Comparison of ENCODE assay signal across 15 cellular contexts in the genomic region with DNA sequence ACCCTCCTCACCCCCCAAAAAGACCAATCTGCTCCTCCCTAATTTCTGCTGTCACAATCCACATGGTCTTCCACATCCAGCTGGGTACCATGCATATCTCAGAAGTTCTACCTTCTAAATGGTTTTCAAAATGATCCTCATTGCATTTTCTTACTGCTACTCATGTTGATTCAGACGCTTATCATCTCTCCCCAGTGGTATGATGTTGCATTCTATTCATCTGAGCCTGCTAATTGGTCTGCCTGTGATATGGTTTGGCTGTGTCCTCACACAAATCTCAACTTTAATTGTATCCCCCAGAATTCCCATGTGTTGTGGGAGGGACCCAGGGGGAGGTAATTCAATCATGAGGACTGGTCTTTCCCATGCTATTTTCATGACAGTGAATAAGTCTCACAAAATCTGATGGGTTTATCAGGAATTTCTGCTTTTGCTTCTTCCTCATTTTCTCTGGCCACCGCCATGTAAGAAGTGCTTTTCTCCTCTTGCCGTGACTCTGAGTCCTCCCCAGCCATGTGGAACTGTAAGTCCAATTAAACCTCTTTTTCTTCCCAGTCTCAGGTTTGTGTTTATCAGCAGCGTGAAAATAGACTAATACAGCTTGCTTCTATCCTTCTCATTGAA. TPM values are rescaled to one million over a fixed set of nuclear protein-coding genes. Genes with fewer than 3 reads are reported as not detected.
DNase-seq lines count a peak whose midpoint lies in the region; TF ChIP-seq lines count a peak whose summit lies in the region.
"Had no signal": no experiment of that assay in that cellular context is flagged by ENCODE, and none has a peak within 500 bp of the region (broad histone marks: within the 10 kb centered on the region; RNA-seq: fewer than 3 reads in every experiment).

No MANE protein-coding gene starts in this region.

- peaks cover 0 to 3% (median 0%) of the 10 kb centered on the region in 8 donors for H3K9me3 Mint-ChIP-seq in CD4-positive, alpha-beta memory T cell
- H3K9me3 Mint-ChIP-seq: CD8-positive, alpha-beta memory T cell had no signal

- CTCF ChIA-PET in CD4-positive, alpha-beta memory T cell (lab: Charles Lee; ENCODE audit: partially characterized antibody) = no interaction called here

- in situ Hi-C loops in brain microvascular endothelial cell (cut with HindIII; ENCODE audit: low pct_ligation_motif_present, low sequenced_read_pairs) = no loop called here

- no peaks in the 10 kb centered on the region for H3K36me3 Mint-ChIP-seq in CD4-positive, alpha-beta memory T cell
- H3K36me3 Mint-ChIP-seq: CD14-positive monocyte had no signal

- peaks cover 0 to 23% (median 3%) of the 10 kb centered on the region in 4 donors for H3K4me1 ChIP-seq in esophagus muscularis mucosa
- peaks cover 4% of the 10 kb centered on the region for H3K4me1 ChIP-seq in CD4-positive, alpha-beta memory T cell (ENCODE audit: insufficient read depth, low read length)
- peaks cover 14% of the 10 kb centered on the region for H3K4me1 ChIP-seq in vagina

- peaks cover 7 to 9% of the 10 kb centered on the region in 2 donors for H3K27me3 Mint-ChIP-seq in CD4-positive, alpha-beta memory T cell

- no peak overlapping the region for H3K27ac Mint-ChIP-seq in CD4-positive, alpha-beta memory T cell
- H3K27ac Mint-ChIP-seq: CD14-positive monocyte; CD8-positive, alpha-beta memory T cell; H9 had no signal

- no peak for TF ChIP-seq POLR2A in esophagus muscularis mucosa (IDR thresholded peaks at IDR 0.05; ENCODE audit: low read depth)
- TF ChIP-seq POLR2A in vagina (IDR thresholded peaks at IDR 0.05) = no peak

- H3K27me3 ChIP-seq in brain microvascular endothelial cell (replicated peaks) = no peaks in the 10 kb centered on the region
- no peaks in the 10 kb centered on the region for H3K27me3 ChIP-seq in esophagus muscularis mucosa
- H3K27me3 ChIP-seq in CD4-positive, alpha-beta memory T cell (ENCODE audit: insufficient read depth, low read length) = no peaks in the 10 kb centered on the region
- no peaks in the 10 kb centered on the region for H3K27me3 ChIP-seq in vagina

- H3K36me3 ChIP-seq in brain microvascular endothelial cell (replicated peaks) = no peaks in the 10 kb centered on the region
- no peaks in the 10 kb centered on the region for H3K36me3 ChIP-seq in esophagus muscularis mucosa
- H3K36me3 ChIP-seq in CD4-positive, alpha-beta memory T cell (ENCODE audit: insufficient read depth, low read length) = no peaks in the 10 kb centered on the region
- no peaks in the 10 kb centered on the region for H3K36me3 ChIP-seq in vagina

- H3K27ac ChIP-seq in brain microvascular endothelial cell (no peak overlapping the region), esophagus muscularis mucosa (replicated peaks in 1 of 4) (no peak overlapping the region), vagina (no peak overlapping the region)
- H3K27ac ChIP-seq in CD4-positive, alpha-beta memory T cell (ENCODE audit: low read depth, low read length) = no peak overlapping the region

- POLR2A ChIA-PET in CD4-positive, alpha-beta memory T cell (lab: Charles Lee; ENCODE audit: partially characterized antibody) = no interaction called here

- intact Hi-C loops in esophagus muscularis mucosa (cut with DNase I) = no loop called here
- intact Hi-C loops in CD4-positive, alpha-beta memory T cell (cut with micrococcal nuclease) = no loop called here
- intact Hi-C loops in vagina (cut with DNase I) = no loop called here

- H3K4me3 ChIP-seq in brain microvascular endothelial cell (ENCODE audit: low read depth, low read length) = no peak overlapping the region
- H3K4me3 ChIP-seq in esophagus muscularis mucosa = no peak overlapping the region
- no peak overlapping the region for H3K4me3 ChIP-seq in CD4-positive, alpha-beta memory T cell (ENCODE audit: low read length in 2 of 2)
- no peak overlapping the region for H3K4me3 ChIP-seq in vagina

- peaks cover 5 to 10% (median 7%) of the 10 kb centered on the region in 4 donors for H3K4me1 Mint-ChIP-seq in CD4-positive, alpha-beta memory T cell
- H3K4me1 Mint-ChIP-seq: H9 had no signal

- DNase-seq in OCI-M1 (lab: John Stamatoyannopoulos, UW) (peak; percentile 30), brain microvascular endothelial cell (peak; percentile 35), esophagus muscularis mucosa (ENCODE audit: extremely low spot score) (peak; percentile 50), COR-L47 (lab: John Stamatoyannopoulos, UW) (no peak), NCI-H2196 (lab: John Stamatoyannopoulos, UW; ENCODE audit: unreplicated experiment) (no peak), vagina (ENCODE audit: extremely low spot score in 2 of 2) (no peak)
- no peak for DNase-seq in CD4-positive, alpha-beta memory T cell
- DNase-seq: CD8-positive, alpha-beta memory T cell; DMS53; GOT3; H9; IMR-90 had no signal

- no peak for TF ChIP-seq EP300 in esophagus muscularis mucosa (IDR thresholded peaks at IDR 0.05)

- H3K9me3 ChIP-seq in esophagus muscularis mucosa (no peaks in the 10 kb centered on the region), vagina (no peaks in the 10 kb centered on the region)
- H3K9me3 ChIP-seq in CD4-positive, alpha-beta memory T cell (ENCODE audit: control insufficient read depth in 1 of 2, low read length in 2 of 2) = no peaks in the 10 kb centered on the region

- TF ChIP-seq CTCF in brain microvascular endothelial cell (IDR thresholded peaks at IDR 0.05; ENCODE audit: low read depth, low read length, missing control alignments) (no peak), esophagus muscularis mucosa (IDR thresholded peaks at IDR 0.05) (no peak), vagina (IDR thresholded peaks at IDR 0.05) (no peak)

- WGBS in esophagus muscularis mucosa = 81% methylated on average over 4 of the region's 4 CpGs

- no peak overlapping the region for H3K4me3 Mint-ChIP-seq in CD4-positive, alpha-beta memory T cell
- H3K4me3 Mint-ChIP-seq: CD14-positive monocyte; CD8-positive, alpha-beta memory T cell; H9 had no signal

RNA-seq across cellular contexts. Expression of a gene that starts 41.4 kb away (rescaled TPM):
- total RNA-seq in esophagus muscularis mucosa = 1 to 10 TPM; 5.3 to 7.2 (median 6.3) TPM
- total RNA-seq in CD4-positive, alpha-beta memory T cell = 10 to 100 TPM; 17.6 to 18.4 TPM
- polyA plus RNA-seq in CD4-positive, alpha-beta memory T cell = 1 to 10 TPM; 3.4 to 7.3 TPM
- 3.4 TPM for total RNA-seq in vagina
- total RNA-seq: IMR-90 had no signal
- polyA plus RNA-seq: AG04450, BJ, CD14-positive monocyte, IMR-90 had no signal

Comparison
In these comparisons a context has a peak if more than half of its experiments do, and no peak if none do; other contexts are left out.
1. DNase-seq: peak in OCI-M1 (single experiment), brain microvascular endothelial cell (single experiment) and esophagus muscularis mucosa (single experiment); none in COR-L47 (single experiment), NCI-H2196 (single experiment), CD4-positive, alpha-beta memory T cell (0 of 5) and vagina (0 of 2).